Comparison of ENCODE assay signal across 8 cellular contexts in genomic region chr10:99777918-99778716, GRCh38. TPM values are rescaled to one million over a fixed set of nuclear protein-coding genes. Genes with fewer than 3 reads are reported as not detected.
DNase-seq lines count a peak whose midpoint lies in the region; ATAC-seq and TF ChIP-seq lines count a peak whose summit lies in the region.
"Had no signal": no experiment of that assay in that cellular context is flagged by ENCODE, and none has a peak within 500 bp of the region (broad histone marks: within the 10 kb centered on the region; RNA-seq: fewer than 3 reads in every experiment).

No MANE protein-coding gene starts in this region.

- H3K27ac ChIP-seq in GM23248 = peak overlapping the region; percentile 98

- DNase-seq in GM23248 = no peak
- DNase-seq in NB4 (ENCODE audit: low read depth) = peak; percentile 60
- peak; percentile 57 for DNase-seq in dermis blood vessel endothelial cell
- peak; percentile 37 for DNase-seq in renal cortical epithelial cell (ENCODE audit: low read depth)
- no peak for DNase-seq in stimulated activated CD4-positive, alpha-beta T cell treated with anti-CD3 and anti-CD28 coated beads, Interleukin-15, amount 100 ng/mL, for 24 hours
- no peak for DNase-seq in immature natural killer cell
- DNase-seq: NCI-H748 treated with DMSO at 0.1 percent for 48 hours had no signal

- ATAC-seq in HG02884 (IDR thresholded peaks at IDR 0.05; ENCODE audit: unreplicated experiment) = no peak

- H3K9me2 ChIP-seq in GM23248 (ENCODE audit: insufficient read depth) = no peaks in the 10 kb centered on the region

- 100% methylated on average over 1 of the region's 1 CpG for WGBS in GM23248 (ENCODE audit: low coverage in 1 of 2, low lambda C conversion rate in 2 of 2, missing lambda C conversion rate in 2 of 2), 2 experiments

- H3K9ac ChIP-seq in GM23248 = no peak overlapping the region

- H3K9me3 ChIP-seq in GM23248 (ENCODE audit: low read depth) = no peaks in the 10 kb centered on the region

- TF ChIP-seq POLR2A in NB4 (IDR thresholded peaks at IDR 0.05; ENCODE audit: extremely low read depth, insufficient read length) = no peak

- H3F3A ChIP-seq in GM23248 (ENCODE audit: insufficient read depth) = peaks cover 35% of the 10 kb centered on the region

- no peaks in the 10 kb centered on the region for H3K9me3 Mint-ChIP-seq in immature natural killer cell

- H3K4me1 Mint-ChIP-seq in immature natural killer cell = peaks cover 6 to 9% of the 10 kb centered on the region in 2 donors

- H3K4me2 ChIP-seq in GM23248 (ENCODE audit: unreplicated experiment) = peak overlapping the region; percentile 100

- no peaks in the 10 kb centered on the region for H4K20me1 ChIP-seq in GM23248 (ENCODE audit: insufficient read depth)

- H3K36me3 Mint-ChIP-seq in immature natural killer cell = no peaks in the 10 kb centered on the region

- no peak overlapping the region for H3K27ac Mint-ChIP-seq in immature natural killer cell

- in situ Hi-C loops in GM23248 (cut with MboI) = no loop called here

- H3K4me3 ChIP-seq in GM23248 = no peak overlapping the region
- H3K4me3 ChIP-seq in NB4 (ENCODE audit: low read depth, low read length) = no peak overlapping the region

- peaks cover 63% of the 10 kb centered on the region for H3K4me1 ChIP-seq in GM23248 (ENCODE audit: insufficient read depth)

- peaks cover 0 to 6% (median 4%) of the 10 kb centered on the region in 3 donors for H3K27me3 Mint-ChIP-seq in immature natural killer cell (ENCODE audit: low read depth in 3 of 3)

- no peaks in the 10 kb centered on the region for H3K27me3 ChIP-seq in GM23248 (replicated peaks; ENCODE audit: insufficient read depth)

- no peaks in the 10 kb centered on the region for H3K79me2 ChIP-seq in GM23248 (ENCODE audit: insufficient read depth)

- H3K36me3 ChIP-seq in GM23248 (ENCODE audit: low read depth) = no peaks in the 10 kb centered on the region

- H3K4me3 Mint-ChIP-seq in immature natural killer cell = no peak overlapping the region

- no peak for TF ChIP-seq CTCF in NB4 (IDR thresholded peaks at IDR 0.05; ENCODE audit: low read depth, low read length)

- peak overlapping the region; percentile 82; the same call in 1 of the 2 replicates for H2AFZ ChIP-seq in GM23248

RNA-seq across cellular contexts. Expression of gene ABCC2, which starts 4.3 kb away (rescaled TPM):
- under 0.01 and 0.86 TPM in 2 replicates for total RNA-seq in GM23248 (2014; rRNA removed; shearing (Covaris generic))
- polyA plus RNA-seq in GM23248 (2016; fragmentation: Nextera tagmentation; extraction: Ambion mirVana) = 0.19 and 0.20 TPM in 2 replicates
- total RNA-seq in dermis blood vessel endothelial cell = 0.79 and 1.5 TPM in 2 replicates
- total RNA-seq in renal cortical epithelial cell = 0.17 and 0.65 TPM in 2 replicates
- polyA plus RNA-seq in immature natural killer cell = under 1 TPM in 1 of 3 donors, not detected in 2; 0.48 TPM

RNA-seq across cellular contexts. Expression of gene CUTC, which starts 46.1 kb away (rescaled TPM):
- 20.2 and 20.9 TPM in 2 replicates for total RNA-seq in GM23248 (2014; rRNA removed; shearing (Covaris generic))
- polyA plus RNA-seq in GM23248 (2016; fragmentation: Nextera tagmentation; extraction: Ambion mirVana) = 25.7 and 28.5 TPM in 2 replicates
- total RNA-seq in dermis blood vessel endothelial cell = 31.5 and 34.2 TPM in 2 replicates
- 24.3 and 25.1 TPM in 2 replicates for total RNA-seq in renal cortical epithelial cell
- 100 to 1,000 TPM in 1 of 3 donors, 10 to 100 TPM in 2; 57.2 to 105 (median 60.4) TPM for polyA plus RNA-seq in immature natural killer cell

RNA-seq across cellular contexts. Expression of gene COX15, which starts 46.2 kb away (rescaled TPM):
- total RNA-seq in GM23248 (2014; rRNA removed; shearing (Covaris generic)) = 20.3 and 21.4 TPM in 2 replicates
- polyA plus RNA-seq in GM23248 (2016; fragmentation: Nextera tagmentation; extraction: Ambion mirVana) (17.1 and 18.3 TPM in 2 replicates), immature natural killer cell (10 to 100 TPM; 23.1 to 32.6 (median 29.6) TPM)
- total RNA-seq in dermis blood vessel endothelial cell (41.7 and 54.2 TPM in 2 replicates), renal cortical epithelial cell (35.6 and 44.6 TPM in 2 replicates)

Comparison
In these comparisons a context has a peak if more than half of its experiments do, and no peak if none do; other contexts are left out.
1. DNase-seq: peak in NB4 (single experiment), dermis blood vessel endothelial cell (single experiment) and renal cortical epithelial cell (single experiment); none in GM23248 (single experiment), stimulated activated CD4-positive, alpha-beta T cell treated with anti-CD3 and anti-CD28 coated beads, Interleukin-15, amount 100 ng/mL, for 24 hours (single experiment) and immature natural killer cell (0 of 3).